In genomic region chr6:6003334-6004146, GRCh38 we compare ENCODE assay signal across 9 cellular contexts. TPM values are rescaled to one million over a fixed set of nuclear protein-coding genes. Genes with fewer than 3 reads are reported as not detected.
A peak's percentile ranks its signal among the peaks of the same experiment; 100 is the strongest.
DNase-seq lines count a peak whose midpoint lies in the region; TF ChIP-seq lines count a peak whose summit lies in the region.
"Had no signal": no experiment of that assay in that cellular context is flagged by ENCODE, and none has a peak within 500 bp of the region (broad histone marks: within the 10 kb centered on the region; RNA-seq: fewer than 3 reads in every experiment).

No MANE protein-coding gene starts in this region.

- H3K9me3 ChIP-seq in vagina: no peaks in the 10 kb centered on the region

- H3K4me1 ChIP-seq in mesendoderm (ENCODE audit: control insufficient read depth, low read depth, low read length) (peaks cover 7% of the 10 kb centered on the region), vagina (peaks cover 68% of the 10 kb centered on the region)

- peak overlapping the region; percentile 29 for H3K4me3 ChIP-seq in mesendoderm (ENCODE audit: low read length)
- H3K4me3 ChIP-seq in vagina: peak overlapping the region; percentile 33 to 44
- H3K4me3 ChIP-seq: K562 had no signal

- H3K4me3 Mint-ChIP-seq in chondrocyte (ENCODE audit: unreplicated experiment): peak overlapping the region; percentile 66

- H3K36me3 Mint-ChIP-seq in chondrocyte (ENCODE audit: low read depth): peaks cover 8% of the 10 kb centered on the region

- no peak for TF ChIP-seq POLR2A in vagina (IDR thresholded peaks at IDR 0.05)

- peak; percentile 6 for DNase-seq in DMS 273 treated with DMSO at 0.1 percent for 48 hours (lab: John Stamatoyannopoulos, UW)
- peak; percentile 15 for DNase-seq in MV-4-11 (lab: John Stamatoyannopoulos, UW)
- no peak for DNase-seq in chondrocyte (ENCODE audit: low spot score)
- DNase-seq in mesendoderm: peak; percentile 84
- DNase-seq in vagina (ENCODE audit: extremely low spot score in 2 of 2): peak; percentile 76 to 81
- DNase-seq in UCSD-AML1 (lab: John Stamatoyannopoulos, UW; ENCODE audit: unreplicated experiment): no peak
- DNase-seq in activated effector memory CD4-positive, alpha-beta T cell treated with Interleukin-2 at 50 U/mL for 16 hours: no peak
- no peak for DNase-seq in COR-L47 (lab: John Stamatoyannopoulos, UW)

- H3K79me1 ChIP-seq in mesendoderm (ENCODE audit: low read length): no peaks in the 10 kb centered on the region

- H3K4ac ChIP-seq in mesendoderm (ENCODE audit: low read depth, low read length): no peak overlapping the region

- no peak overlapping the region for H4K5ac ChIP-seq in mesendoderm (ENCODE audit: low read length)

- TF ChIP-seq CTCF in chondrocyte (IDR thresholded peaks at IDR 0.05): no peak
- TF ChIP-seq CTCF in vagina (IDR thresholded peaks at IDR 0.05): no peak

- no peak overlapping the region for H2AK5ac ChIP-seq in mesendoderm (ENCODE audit: low read length)

- H3K27me3 Mint-ChIP-seq in chondrocyte (ENCODE audit: low read depth): peaks cover 79% of the 10 kb centered on the region

- H3K4me1 Mint-ChIP-seq in chondrocyte (ENCODE audit: low read depth): peaks cover 54% of the 10 kb centered on the region

- no peak overlapping the region for H4K8ac ChIP-seq in mesendoderm (ENCODE audit: low read depth, low read length)

- H3K79me2 ChIP-seq in mesendoderm (ENCODE audit: control insufficient read depth, insufficient read depth, low read length): no peaks in the 10 kb centered on the region

- H3K27ac ChIP-seq in mesendoderm (ENCODE audit: low read depth, low read length) (no peak overlapping the region), vagina (no peak overlapping the region)

- H3K27ac Mint-ChIP-seq in chondrocyte (ENCODE audit: unreplicated experiment): no peak overlapping the region

- H3K23ac ChIP-seq in mesendoderm (ENCODE audit: low read length): no peak overlapping the region

- H3K27me3 ChIP-seq in mesendoderm (ENCODE audit: insufficient read depth, low read length, poor library complexity) (peaks cover 72% of the 10 kb centered on the region), vagina (peaks cover 41% of the 10 kb centered on the region)

- peak overlapping the region; percentile 93 for H3K4me2 ChIP-seq in mesendoderm (ENCODE audit: low read length)

- H2BK5ac ChIP-seq in mesendoderm (ENCODE audit: low read length): no peak overlapping the region

- WGBS in mesendoderm (ENCODE audit: extremely low coverage, insufficient coverage, low lambda C conversion rate): no CpG with 5 or more reads among the region's 71 CpGs

- peak overlapping the region; percentile 31 for H3K18ac ChIP-seq in mesendoderm (ENCODE audit: low read length)

- H3K56ac ChIP-seq in mesendoderm (ENCODE audit: low read length): peak overlapping the region; percentile 73

- H3K9me3 Mint-ChIP-seq in chondrocyte (ENCODE audit: low read depth): peaks cover 5% of the 10 kb centered on the region

- H3K9ac ChIP-seq in mesendoderm (ENCODE audit: low read length): peak overlapping the region; percentile 55

- intact Hi-C loops in vagina (cut with DNase I): no loop called here

- no peak overlapping the region for H2BK15ac ChIP-seq in mesendoderm (replicated peaks; ENCODE audit: low read depth)

- no peak overlapping the region for H2BK120ac ChIP-seq in mesendoderm (ENCODE audit: low read depth, low read length)

- H3K36me3 ChIP-seq in mesendoderm (ENCODE audit: control insufficient read depth, insufficient read depth, low read length) (no peaks in the 10 kb centered on the region), vagina (no peaks in the 10 kb centered on the region)

RNA-seq across cellular contexts. Expression of gene NRN1, which starts 3.2 kb away (rescaled TPM):
- total RNA-seq in chondrocyte (2.5 to 3.1 TPM in 2 of 3 replicates, not detected in the other), vagina (9.8 TPM)
- polyA plus RNA-seq in mesendoderm (2013, experiment 1 of 2): 0.25 TPM
- 0.25 TPM for polyA plus RNA-seq in mesendoderm (2013, experiment 2 of 2)
- total RNA-seq: K562 had no signal
- polyA plus RNA-seq: K562 had no signal

Comparison
In these comparisons a context has a peak if more than half of its experiments do, and no peak if none do; other contexts are left out.
1. DNase-seq: peak in DMS 273 treated with DMSO at 0.1 percent for 48 hours (single experiment), MV-4-11 (single experiment), mesendoderm (single experiment) and vagina (2 of 2); none in chondrocyte (single experiment), UCSD-AML1 (single experiment), activated effector memory CD4-positive, alpha-beta T cell treated with Interleukin-2 at 50 U/mL for 16 hours (single experiment) and COR-L47 (single experiment).